Comparison of ENCODE assay signal across 8 cellular contexts in genomic region chr17:49968380-49969133, GRCh38. TPM values are rescaled to one million over a fixed set of nuclear protein-coding genes. Genes with fewer than 3 reads are reported as not detected.
A peak's percentile ranks its signal among the peaks of the same experiment; 100 is the strongest.
DNase-seq lines count a peak whose midpoint lies in the region; ATAC-seq and TF ChIP-seq lines count a peak whose summit lies in the region.

No MANE protein-coding gene starts in this region.

- H3K27ac ChIP-seq in HCT116 (ENCODE audit: low read depth, low read length) = peak overlapping the region; percentile 81

- BruUV-seq in Calu3 (replicated peaks; lab: Mats Ljungman, UMichigan) = no TSS peak
- BruUV-seq in HCT116 (replicated peaks; lab: Mats Ljungman, UMichigan) = no TSS peak

- H3K9me2 ChIP-seq in HCT116 (ENCODE audit: insufficient read depth) = no peaks in the 10 kb centered on the region

- H3K79me2 ChIP-seq in HCT116 (ENCODE audit: insufficient read depth, low read length) = no peaks in the 10 kb centered on the region

- intact Hi-C loops in Calu3 (cut with micrococcal nuclease; ENCODE audit: unreplicated experiment) = no loop called here
- intact Hi-C loops in HCT116 (cut with micrococcal nuclease) = no loop called here
- intact Hi-C loops in activated CD8-positive, alpha-beta T cell treated with anti-CD3 and anti-CD28 coated beads for 36 hours (cut with micrococcal nuclease) = no loop called here

- H3K4me1 ChIP-seq in HCT116 (ENCODE audit: control insufficient read depth in 1 of 2, insufficient read depth in 2 of 2, low read length in 2 of 2) = peaks cover 9 to 30% of the 10 kb centered on the region in 2 experiments; a peak in 3 of 4 replicates

- TF ChIP-seq CTCF in Calu3 (IDR thresholded peaks at IDR 0.05; ENCODE audit: unreplicated experiment) (no peak), HCT116 (IDR thresholded peaks at IDR 0.05 in 2 of 3, conservative IDR thresholded peaks at IDR 0.05 in 1 of 3; ENCODE audit: borderline replicate concordance in 1 of 3, insufficient read depth in 1 of 3, low read depth in 2 of 3, low read length in 2 of 3) (no peak)
- no peak for TF ChIP-seq CTCF in activated CD8-positive, alpha-beta T cell treated with anti-CD3 and anti-CD28 coated beads for 36 hours (IDR thresholded peaks at IDR 0.05)

- RAD21 ChIA-PET in HCT116 (lab: Charles Lee; ENCODE audit: low non-redundant PET in 1 of 2, low total read pairs in 2 of 2, uncharacterized antibody in 2 of 2, unreplicated experiment in 2 of 2) = no interaction called here

- peak overlapping the region; percentile 98 for H3K4me2 ChIP-seq in HCT116 (ENCODE audit: low read length)

- peaks cover 17% of the 10 kb centered on the region for H3K36me3 Mint-ChIP-seq in Calu3 (ENCODE audit: insufficient read depth, unreplicated experiment)
- H3K36me3 Mint-ChIP-seq in activated CD8-positive, alpha-beta T cell treated with anti-CD3 and anti-CD28 coated beads for 36 hours (ENCODE audit: low read depth) = no peaks in the 10 kb centered on the region
- peaks cover 7% of the 10 kb centered on the region for H3K36me3 Mint-ChIP-seq in effector memory CD8-positive, alpha-beta T cell (ENCODE audit: insufficient read depth)
- H3K36me3 Mint-ChIP-seq in stimulated activated memory B cell treated with anti-CD40 and anti-IgM and Interleukin-4, amounts not matched to agents 10 μg/mL and 1 μg/mL and 100 μg/mL, for 72 hours = no peaks in the 10 kb centered on the region

- peaks cover 21% of the 10 kb centered on the region; the same call in 1 of the 2 replicates for H3K27me3 ChIP-seq in HCT116 (ENCODE audit: insufficient read depth, low read length)

- peak overlapping the region; percentile 65 for H2AFZ ChIP-seq in HCT116 (ENCODE audit: low read depth, low read length, poor library complexity, severe bottlenecking)

- ATAC-seq in HCT116 (peak; percentile 89), HG02938 (IDR thresholded peaks at IDR 0.05; ENCODE audit: unreplicated experiment) (no peak)
- peak; percentile 74 for ATAC-seq in activated CD8-positive, alpha-beta T cell treated with anti-CD3 and anti-CD28 coated beads for 36 hours
- peak; percentile 89 for ATAC-seq in effector memory CD8-positive, alpha-beta T cell (replicated peaks)
- peak; percentile 84 for ATAC-seq in stimulated activated memory B cell treated with anti-CD40 and anti-IgM and Interleukin-4, amounts not matched to agents 10 μg/mL and 1 μg/mL and 100 μg/mL, for 72 hours

- no peaks in the 10 kb centered on the region for H3K9me3 ChIP-seq in HCT116 (ENCODE audit: control insufficient read depth in 1 of 2, insufficient read depth in 1 of 2, low read depth in 1 of 2, low read length in 2 of 2)

- peak overlapping the region; percentile 46 for H3K27ac Mint-ChIP-seq in Calu3 (ENCODE audit: unreplicated experiment)
- H3K27ac Mint-ChIP-seq in activated CD8-positive, alpha-beta T cell treated with anti-CD3 and anti-CD28 coated beads for 36 hours = peak overlapping the region; percentile 75
- H3K27ac Mint-ChIP-seq in effector memory CD8-positive, alpha-beta T cell = no peak overlapping the region
- H3K27ac Mint-ChIP-seq in stimulated activated memory B cell treated with anti-CD40 and anti-IgM and Interleukin-4, amounts not matched to agents 10 μg/mL and 1 μg/mL and 100 μg/mL, for 72 hours = peak overlapping the region; percentile 72

- peak overlapping the region; percentile 90 for H3K4me3 Mint-ChIP-seq in Calu3 (ENCODE audit: low read depth, unreplicated experiment)
- H3K4me3 Mint-ChIP-seq in activated CD8-positive, alpha-beta T cell treated with anti-CD3 and anti-CD28 coated beads for 36 hours = peak overlapping the region; percentile 82
- H3K4me3 Mint-ChIP-seq in effector memory CD8-positive, alpha-beta T cell = peak overlapping the region; percentile 85 to 90
- H3K4me3 Mint-ChIP-seq in stimulated activated memory B cell treated with anti-CD40 and anti-IgM and Interleukin-4, amounts not matched to agents 10 μg/mL and 1 μg/mL and 100 μg/mL, for 72 hours = peak overlapping the region; percentile 88

- peaks cover 99% of the 10 kb centered on the region for H3K27me3 Mint-ChIP-seq in Calu3 (ENCODE audit: unreplicated experiment)
- H3K27me3 Mint-ChIP-seq in activated CD8-positive, alpha-beta T cell treated with anti-CD3 and anti-CD28 coated beads for 36 hours = peaks cover 80% of the 10 kb centered on the region
- H3K27me3 Mint-ChIP-seq in effector memory CD8-positive, alpha-beta T cell = peaks cover 77 to 91% of the 10 kb centered on the region in 2 donors
- H3K27me3 Mint-ChIP-seq in stimulated activated memory B cell treated with anti-CD40 and anti-IgM and Interleukin-4, amounts not matched to agents 10 μg/mL and 1 μg/mL and 100 μg/mL, for 72 hours = peaks cover 93% of the 10 kb centered on the region

- H3K4me1 Mint-ChIP-seq in Calu3 (ENCODE audit: low read depth, unreplicated experiment) = peaks cover 29% of the 10 kb centered on the region
- peaks cover 51% of the 10 kb centered on the region for H3K4me1 Mint-ChIP-seq in activated CD8-positive, alpha-beta T cell treated with anti-CD3 and anti-CD28 coated beads for 36 hours (ENCODE audit: low read depth)
- peaks cover 50 to 51% of the 10 kb centered on the region in 2 donors for H3K4me1 Mint-ChIP-seq in effector memory CD8-positive, alpha-beta T cell (ENCODE audit: low read depth in 2 of 2)
- peaks cover 67% of the 10 kb centered on the region for H3K4me1 Mint-ChIP-seq in stimulated activated memory B cell treated with anti-CD40 and anti-IgM and Interleukin-4, amounts not matched to agents 10 μg/mL and 1 μg/mL and 100 μg/mL, for 72 hours

- H3K9me3 Mint-ChIP-seq in Calu3 (ENCODE audit: low read depth, unreplicated experiment) = no peaks in the 10 kb centered on the region
- no peaks in the 10 kb centered on the region for H3K9me3 Mint-ChIP-seq in activated CD8-positive, alpha-beta T cell treated with anti-CD3 and anti-CD28 coated beads for 36 hours
- no peaks in the 10 kb centered on the region for H3K9me3 Mint-ChIP-seq in effector memory CD8-positive, alpha-beta T cell
- H3K9me3 Mint-ChIP-seq in stimulated activated memory B cell treated with anti-CD40 and anti-IgM and Interleukin-4, amounts not matched to agents 10 μg/mL and 1 μg/mL and 100 μg/mL, for 72 hours = no peaks in the 10 kb centered on the region

- peak; percentile 94 for DNase-seq in Calu3
- DNase-seq in HCT116 (ENCODE audit: low read depth, low spot score) = peak; percentile 75
- DNase-seq in NCI-H526 treated with DMSO at 0.1 percent for 48 hours (lab: John Stamatoyannopoulos, UW) = peak; percentile 56
- DNase-seq in activated CD8-positive, alpha-beta T cell treated with anti-CD3 and anti-CD28 coated beads for 36 hours = peak; percentile 81
- DNase-seq in effector memory CD8-positive, alpha-beta T cell = peak; percentile 63 to 71 (median 66)
- DNase-seq in myocyte (ENCODE audit: low read depth) = peak; percentile 69

- CTCF ChIA-PET in Calu3 (lab: Charles Lee) = interaction anchor here (0.7 kb wide), 1 partner anchor 16 kb away, joined by 3 read pairs; no protein-coding TSS in a partner anchor
- CTCF ChIA-PET in HCT116 (lab: Charles Lee) = interaction anchor here (0.8 to 1.1 kb wide), 2 partner anchors 16 to 29 kb away, joined by 3 to 5 read pairs; no protein-coding TSS in a partner anchor
- CTCF ChIA-PET in activated CD8-positive, alpha-beta T cell treated with anti-CD3 and anti-CD28 coated beads for 36 hours (lab: Charles Lee) = no interaction called here

- TF ChIP-seq POLR2A in HCT116 (IDR thresholded peaks at IDR 0.05; ENCODE audit: borderline replicate concordance, extremely low read depth, insufficient read depth, insufficient read length) = peak; percentile 58

- H4K20me1 ChIP-seq in HCT116 (ENCODE audit: insufficient read depth) = no peaks in the 10 kb centered on the region

- H3K9ac ChIP-seq in HCT116 (ENCODE audit: low read length) = peak overlapping the region; percentile 66

- POLR2A ChIA-PET in HCT116 (lab: Charles Lee) = interaction anchor here (0.7 kb wide), 1 partner anchor 41 kb away, joined by 3 read pairs; no protein-coding TSS in a partner anchor
- POLR2A ChIA-PET in activated CD8-positive, alpha-beta T cell treated with anti-CD3 and anti-CD28 coated beads for 36 hours (lab: Charles Lee) = interaction anchor here (0.6 kb wide), 1 partner anchor 291 kb away, joined by 3 read pairs; no protein-coding TSS in a partner anchor

- H3K36me3 ChIP-seq in HCT116 (ENCODE audit: control insufficient read depth in 1 of 2, insufficient read depth in 2 of 2, low read length in 2 of 2) = no peaks in the 10 kb centered on the region

- TF ChIP-seq RAD21 in HCT116 (IDR thresholded peaks at IDR 0.05; ENCODE audit: low read depth) = no peak

- peak overlapping the region; percentile 59 to 70 for H3K4me3 ChIP-seq in HCT116 (replicated peaks in 1 of 2; ENCODE audit: low read depth in 1 of 2, low read length in 2 of 2)

TF ChIP-seq in HCT116, 20 proteins besides CTCF, POLR2A, EP300 and RAD21 (continues in another document):
- TF ChIP-seq POLR2AphosphoS5 (IDR thresholded peaks at IDR 0.05; ENCODE audit: low read depth, low read length) (peak; percentile 55; the same call in 1 of the 2 replicates), ZFX (IDR thresholded peaks at IDR 0.05) (peak; percentile 69; the same call in 1 of the 2 replicates), CEBPB (IDR thresholded peaks at IDR 0.05; ENCODE audit: low read depth) (no peak; the same call in 1 of the 2 replicates), YY1 (IDR thresholded peaks at IDR 0.05; ENCODE audit: extremely low read depth, insufficient replicate concordance, low read depth, low read length) (peak; percentile 41)

RNA-seq across cellular contexts. Expression of gene DLX4, which starts 0.4 kb away (rescaled TPM):
- total RNA-seq in Calu3 (2022) = 2.4 and 2.5 TPM in 2 replicates
- 14.0 TPM for total RNA-seq in HCT116 (2021; ENCODE audit: unreplicated experiment)
- 11.5 and 12.4 TPM in 2 replicates for polyA plus RNA-seq in HCT116 (2012)
- total RNA-seq in activated CD8-positive, alpha-beta T cell treated with anti-CD3 and anti-CD28 coated beads for 36 hours = under 1 TPM; 0.43 to 0.81 TPM
- not detected in 2 replicates for total RNA-seq in myocyte
- polyA plus RNA-seq in myocyte (2012) = 0.33 TPM

RNA-seq across cellular contexts. Expression of gene DLX3, which starts 26.5 kb away (rescaled TPM):
- not detected in 2 replicates for total RNA-seq in Calu3 (2022)
- total RNA-seq in HCT116 (2021; ENCODE audit: unreplicated experiment) = not detected
- 0.04 TPM in 1 of 2 replicates, not detected in the other for polyA plus RNA-seq in HCT116 (2012)
- not detected for total RNA-seq in activated CD8-positive, alpha-beta T cell treated with anti-CD3 and anti-CD28 coated beads for 36 hours
- total RNA-seq in myocyte = 0.13 and 1.1 TPM in 2 replicates
- 0.05 TPM for polyA plus RNA-seq in myocyte (2012)

Comparison
In these comparisons a context has a peak if more than half of its experiments do, and no peak if none do; other contexts are left out.
1. H3K27ac Mint-ChIP-seq: peak in Calu3 (single experiment), activated CD8-positive, alpha-beta T cell treated with anti-CD3 and anti-CD28 coated beads for 36 hours (single experiment) and stimulated activated memory B cell treated with anti-CD40 and anti-IgM and Interleukin-4, amounts not matched to agents 10 μg/mL and 1 μg/mL and 100 μg/mL, for 72 hours (single experiment); none in effector memory CD8-positive, alpha-beta T cell (0 of 2).
2. Peak in every context shown above with its lines, with median percentiles within 50 percentile points of each other: DNase-seq and H3K4me3 Mint-ChIP-seq.